1 cellular context compared by ENCODE assay signal in genomic region chr5:172806897-172807672, GRCh38.
TF ChIP-seq lines count a peak whose summit lies in the region.

No MANE protein-coding gene starts in this region.

TF ChIP-seq in K562, 482 proteins besides CTCF, POLR2A, EP300 and RAD21 (continued from another document):
- TF ChIP-seq, protein P1, sequence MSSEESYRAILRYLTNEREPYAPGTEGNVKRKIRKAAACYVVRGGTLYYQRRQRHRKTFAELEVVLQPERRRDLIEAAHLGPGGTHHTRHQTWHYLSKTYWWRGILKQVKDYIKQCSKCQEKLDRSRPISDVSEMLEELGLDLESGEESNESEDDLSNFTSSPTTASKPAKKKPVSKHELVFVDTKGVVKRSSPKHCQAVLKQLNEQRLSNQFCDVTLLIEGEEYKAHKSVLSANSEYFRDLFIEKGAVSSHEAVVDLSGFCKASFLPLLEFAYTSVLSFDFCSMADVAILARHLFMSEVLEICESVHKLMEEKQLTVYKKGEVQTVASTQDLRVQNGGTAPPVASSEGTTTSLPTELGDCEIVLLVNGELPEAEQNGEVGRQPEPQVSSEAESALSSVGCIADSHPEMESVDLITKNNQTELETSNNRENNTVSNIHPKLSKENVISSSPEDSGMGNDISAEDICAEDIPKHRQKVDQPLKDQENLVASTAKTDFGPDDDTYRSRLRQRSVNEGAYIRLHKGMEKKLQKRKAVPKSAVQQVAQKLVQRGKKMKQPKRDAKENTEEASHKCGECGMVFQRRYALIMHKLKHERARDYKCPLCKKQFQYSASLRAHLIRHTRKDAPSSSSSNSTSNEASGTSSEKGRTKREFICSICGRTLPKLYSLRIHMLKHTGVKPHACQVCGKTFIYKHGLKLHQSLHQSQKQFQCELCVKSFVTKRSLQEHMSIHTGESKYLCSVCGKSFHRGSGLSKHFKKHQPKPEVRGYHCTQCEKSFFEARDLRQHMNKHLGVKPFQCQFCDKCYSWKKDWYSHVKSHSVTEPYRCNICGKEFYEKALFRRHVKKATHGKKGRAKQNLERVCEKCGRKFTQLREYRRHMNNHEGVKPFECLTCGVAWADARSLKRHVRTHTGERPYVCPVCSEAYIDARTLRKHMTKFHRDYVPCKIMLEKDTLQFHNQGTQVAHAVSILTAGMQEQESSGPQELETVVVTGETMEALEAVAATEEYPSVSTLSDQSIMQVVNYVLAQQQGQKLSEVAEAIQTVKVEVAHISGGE (CRISPR knock-in tag; IDR thresholded peaks at IDR 0.05) = 0 out of 6 replicates have a peak, but pooled peaks of 1 of the 3 experiments have one; percentile 45
- TF ChIP-seq TSHZ1 (CRISPR knock-in tag; IDR thresholded peaks at IDR 0.05) (0 out of 2 replicates have a peak, but pooled peaks have one; percentile 13), HLTF (IDR thresholded peaks at IDR 0.05) (no peak), TFAP4 (CRISPR knock-in tag; IDR thresholded peaks at IDR 0.05; ENCODE audit: borderline replicate concordance) (peak; percentile 28; the same call in 1 of the 2 replicates), DNMT1 (IDR thresholded peaks at IDR 0.05) (no peak), HINFP (tag; conservative IDR thresholded peaks at IDR 0.05; ENCODE audit: low read depth) (peak; percentile 49; the same call in 1 of the 2 replicates), NEUROD1 (IDR thresholded peaks at IDR 0.05; ENCODE audit: borderline replicate concordance, low read depth, low read length, partially characterized antibody) (no peak), SMC3 (conservative IDR thresholded peaks at IDR 0.05; ENCODE audit: insufficient read depth, low read depth, low read length) (no peak), SMARCE1 (IDR thresholded peaks at IDR 0.05) (peak; percentile 46; the same call in 1 of the 2 replicates), FOXJ2 (tag; IDR thresholded peaks at IDR 0.05) (no peak), ZNF766 (CRISPR knock-in tag; conservative IDR thresholded peaks at IDR 0.05) (peak; percentile 63), TCF3 (CRISPR knock-in tag; IDR thresholded peaks at IDR 0.05) (no peak), NR3C1 (CRISPR knock-in tag; IDR thresholded peaks at IDR 0.05) (no peak), OTX1 (CRISPR knock-in tag; IDR thresholded peaks at IDR 0.05) (no peak), TRIM28 (IDR thresholded peaks at IDR 0.05) (no peak), CREB3 (tag; conservative IDR thresholded peaks at IDR 0.05; ENCODE audit: low read depth) (peak; percentile 91), NCOA4 (IDR thresholded peaks at IDR 0.05; ENCODE audit: partially characterized antibody) (no peak), SRSF7 (optimal IDR thresholded peaks at IDR 0.05; ENCODE audit: low read depth, low read length) (no peak), SMAD2 (IDR thresholded peaks at IDR 0.05; ENCODE audit: low read depth, low read length) (no peak), ELK1 (CRISPR knock-in tag; IDR thresholded peaks at IDR 0.05) (no peak), TCFL5 (CRISPR knock-in tag; conservative IDR thresholded peaks at IDR 0.05) (no peak), JUN (IDR thresholded peaks at IDR 0.05; ENCODE audit: borderline replicate concordance, low read depth, low read length) (peak; percentile 76), JUN (CRISPR knock-in tag; IDR thresholded peaks at IDR 0.05; ENCODE audit: borderline replicate concordance) (no peak), MTA2 (IDR thresholded peaks at IDR 0.05; ENCODE audit: low read depth) (no peak), GABPA (tag; conservative IDR thresholded peaks at IDR 0.05; ENCODE audit: low read depth) (peak; percentile 72), PHF20 (IDR thresholded peaks at IDR 0.05; ENCODE audit: partially characterized antibody) (peak; percentile 30), SRF (CRISPR knock-in tag; IDR thresholded peaks at IDR 0.05) (no peak), RNF2 (IDR thresholded peaks at IDR 0.05) (no peak), MEF2D (tag; conservative IDR thresholded peaks at IDR 0.05; ENCODE audit: low read depth) (peak; percentile 32; the same call in 1 of the 2 replicates), POLR2AphosphoS5 (IDR thresholded peaks at IDR 0.05; ENCODE audit: control insufficient read depth, insufficient read depth, low read depth, low read length) (peak; percentile 76)
- TF ChIP-seq, protein P2, sequence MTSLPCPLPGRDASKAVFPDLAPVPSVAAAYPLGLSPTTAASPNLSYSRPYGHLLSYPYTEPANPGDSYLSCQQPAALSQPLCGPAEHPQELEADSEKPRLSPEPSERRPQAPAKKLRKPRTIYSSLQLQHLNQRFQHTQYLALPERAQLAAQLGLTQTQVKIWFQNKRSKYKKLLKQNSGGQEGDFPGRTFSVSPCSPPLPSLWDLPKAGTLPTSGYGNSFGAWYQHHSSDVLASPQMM (CRISPR knock-in tag; IDR thresholded peaks at IDR 0.05) = no peak
- TF ChIP-seq, protein P3, sequence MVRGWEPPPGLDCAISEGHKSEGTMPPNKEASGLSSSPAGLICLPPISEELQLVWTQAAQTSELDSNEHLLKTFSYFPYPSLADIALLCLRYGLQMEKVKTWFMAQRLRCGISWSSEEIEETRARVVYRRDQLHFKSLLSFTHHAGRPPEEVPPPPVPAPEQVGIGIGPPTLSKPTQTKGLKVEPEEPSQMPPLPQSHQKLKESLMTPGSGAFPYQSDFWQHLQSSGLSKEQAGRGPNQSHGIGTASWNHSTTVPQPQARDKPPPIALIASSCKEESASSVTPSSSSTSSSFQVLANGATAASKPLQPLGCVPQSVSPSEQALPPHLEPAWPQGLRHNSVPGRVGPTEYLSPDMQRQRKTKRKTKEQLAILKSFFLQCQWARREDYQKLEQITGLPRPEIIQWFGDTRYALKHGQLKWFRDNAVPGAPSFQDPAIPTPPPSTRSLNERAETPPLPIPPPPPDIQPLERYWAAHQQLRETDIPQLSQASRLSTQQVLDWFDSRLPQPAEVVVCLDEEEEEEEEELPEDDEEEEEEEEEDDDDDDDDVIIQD (CRISPR knock-in tag; IDR thresholded peaks at IDR 0.05) = no peak
TF ChIP-seq in K562: peak in this region for 118.
